Comparison of ENCODE assay signal across 8 cellular contexts in the genomic region with DNA sequence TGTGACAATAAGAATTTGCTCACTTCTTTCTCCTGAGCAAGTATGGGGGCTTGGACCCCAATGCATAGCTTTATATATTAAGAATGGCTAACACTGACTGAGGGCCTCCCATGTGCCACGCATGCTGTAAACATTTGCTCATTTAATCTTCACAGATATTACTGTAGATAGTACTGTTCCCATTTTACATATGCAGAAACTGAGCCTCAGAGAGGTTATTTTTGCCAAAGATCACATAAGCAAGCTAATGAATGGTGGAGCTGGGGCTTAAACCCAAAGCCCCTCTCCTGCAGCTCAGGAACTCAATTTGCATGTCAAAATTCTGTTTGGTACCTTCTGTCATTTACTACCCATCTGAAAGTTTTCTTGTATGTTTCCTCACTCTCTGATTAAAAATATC.
"Had no signal": no experiment of that assay in that cellular context is flagged by ENCODE, and none has a peak within 500 bp of the region (broad histone marks: within the 10 kb centered on the region; RNA-seq: fewer than 3 reads in every experiment).

No MANE protein-coding gene starts in this region.

- H3K4me3 ChIP-seq: GM12878 had no signal

- ATAC-seq: GM12878 had no signal

- FAIRE-seq: G401.6, GM12878, GM12891, GM12892, GM18507, GM19239 had no signal

- DNase-seq: GDM1, GF-D8 had no signal
